Comparison of ENCODE assay signal across 15 cellular contexts in genomic region chr1:187185389-187185788, GRCh38.
"Had no signal": no experiment of that assay in that cellular context is flagged by ENCODE, and none has a peak within 500 bp of the region (broad histone marks: within the 10 kb centered on the region; RNA-seq: fewer than 3 reads in every experiment).

No MANE protein-coding gene starts in this region.

- H3K27me3 ChIP-seq: hepatocyte, neural progenitor cell, upper lobe of left lung had no signal

- ATAC-seq: activated T-cell treated with anti-CD3 and anti-CD28 coated beads, Interleukin-2, amount 50 U/mL, for 4 hours had no signal

- H3K9ac ChIP-seq: neural progenitor cell, parathyroid adenoma had no signal

- H3K27ac ChIP-seq: hepatocyte, neural progenitor cell, parathyroid adenoma, upper lobe of left lung had no signal

- H3K36me3 ChIP-seq: neural progenitor cell, upper lobe of left lung had no signal

- H3K4me3 ChIP-seq: hepatocyte, neural progenitor cell, upper lobe of left lung had no signal

- H3K27me3 Mint-ChIP-seq: activated naive CD8-positive, alpha-beta T cell treated with anti-CD3 and anti-CD28 coated beads for 36 hours; dendritic cell treated with granulocyte-macrophage colony-stimulating factor and Interleukin-4, amounts not matched to agents 40 ng/mL and 50 ng/mL, for 4 days; stimulated activated naive CD8-positive, alpha-beta T cell treated with anti-CD3 and anti-CD28 coated beads, Interleukin-15, Interleukin-2, amounts not matched to agents 100 ng/mL and 50 ng/mL, for 24 hours had no signal

- H3K79me2 ChIP-seq: hepatocyte, parathyroid adenoma had no signal

- H2AFZ ChIP-seq: hepatocyte, neural progenitor cell, parathyroid adenoma had no signal

- H3K4me1 Mint-ChIP-seq: activated naive CD8-positive, alpha-beta T cell treated with anti-CD3 and anti-CD28 coated beads for 36 hours; neural progenitor cell had no signal

- H3K4me1 ChIP-seq: neural progenitor cell, parathyroid adenoma, upper lobe of left lung had no signal

- H3K36me3 Mint-ChIP-seq: neural progenitor cell had no signal

- H3K4me2 ChIP-seq: hepatocyte, neural progenitor cell had no signal

- DNase-seq: activated CD4-positive, alpha-beta T cell treated with anti-CD3 and anti-CD28 coated beads, Interleukin-2, amount 50 U/mL, for 48 hours; activated CD4-positive, CD25-positive, alpha-beta regulatory T cell treated with anti-CD3 and anti-CD28 coated beads, Interleukin-2, amount 50 U/mL, for 72 hours; activated effector memory CD4-positive, alpha-beta T cell treated with anti-CD3 and anti-CD28 coated beads, Interleukin-2, amount 50 U/mL, for 16 hours; activated naive CD8-positive, alpha-beta T cell treated with anti-CD3 and anti-CD28 coated beads for 36 hours; activated T-cell treated with anti-CD3 and anti-CD28 coated beads, Interleukin-2, amount 50 U/mL, for 4 hours; cerebellar nuclear complex; erythroblast; stimulated activated CD4-positive, alpha-beta T cell treated with anti-CD3 and anti-CD28 coated beads, Interleukin-15, amount 100 ng/mL, for 24 hours; stimulated activated CD4-positive, alpha-beta T cell treated with anti-CD3 and anti-CD28 coated beads, Interleukin-4, amount 100 ng/mL, for 24 hours; upper lobe of left lung had no signal

- H3K4me3 Mint-ChIP-seq: activated naive CD8-positive, alpha-beta T cell treated with anti-CD3 and anti-CD28 coated beads for 36 hours; activated T-cell treated with anti-CD3 and anti-CD28 coated beads, Interleukin-2, amount 50 U/mL, for 4 hours; dendritic cell treated with granulocyte-macrophage colony-stimulating factor and Interleukin-4, amounts not matched to agents 40 ng/mL and 50 ng/mL, for 4 days; neural progenitor cell; stimulated activated naive CD8-positive, alpha-beta T cell treated with anti-CD3 and anti-CD28 coated beads, Interleukin-15, Interleukin-2, amounts not matched to agents 100 ng/mL and 50 ng/mL, for 24 hours had no signal

- H3K27ac Mint-ChIP-seq: activated naive CD8-positive, alpha-beta T cell treated with anti-CD3 and anti-CD28 coated beads for 36 hours; dendritic cell treated with granulocyte-macrophage colony-stimulating factor and Interleukin-4, amounts not matched to agents 40 ng/mL and 50 ng/mL, for 4 days; neural progenitor cell; stimulated activated naive CD8-positive, alpha-beta T cell treated with anti-CD3 and anti-CD28 coated beads, Interleukin-15, Interleukin-2, amounts not matched to agents 100 ng/mL and 50 ng/mL, for 24 hours had no signal
